In the genomic region with DNA sequence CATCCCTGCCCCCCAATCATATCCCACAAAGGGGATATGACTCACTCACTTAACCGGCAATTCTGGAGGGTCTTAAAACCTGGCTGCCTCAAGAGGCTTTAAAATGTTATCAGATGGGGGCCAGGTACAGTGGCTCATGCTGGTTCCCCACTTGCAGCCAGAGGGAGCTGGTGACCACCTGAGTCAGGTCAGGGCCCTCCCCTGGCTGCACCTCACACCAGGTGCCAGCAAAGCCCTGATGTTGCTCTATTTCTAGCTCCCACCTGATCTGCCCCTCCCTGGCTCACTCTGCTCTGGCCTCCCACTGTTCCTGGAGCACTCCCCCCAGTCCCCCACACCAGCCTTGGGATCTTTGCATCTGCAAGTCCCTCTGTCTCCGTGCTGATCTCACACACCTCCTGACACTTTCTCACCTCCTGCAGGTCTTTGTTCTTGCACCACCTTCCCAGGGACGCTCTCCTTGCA, we compare ENCODE assay signal across 1 cellular context.
TF ChIP-seq lines count a peak whose summit lies in the region.

No MANE protein-coding gene starts in this region.

TF ChIP-seq in K562, 482 proteins besides CTCF, POLR2A, EP300 and RAD21:
- TF ChIP-seq GATA2 (CRISPR knock-in tag; IDR thresholded peaks at IDR 0.05) (peak; percentile 42; the same call in 1 of the 2 replicates), OTX1 (CRISPR knock-in tag; IDR thresholded peaks at IDR 0.05) (no peak), TFAP4 (CRISPR knock-in tag; IDR thresholded peaks at IDR 0.05; ENCODE audit: borderline replicate concordance) (no peak), ZNF592 (IDR thresholded peaks at IDR 0.05) (no peak), ZMIZ1 (IDR thresholded peaks at IDR 0.05; ENCODE audit: low read depth in 2 of 2, low read length in 2 of 2) (no peak)
